In genomic region chr5:125559296-125559695, GRCh38 we compare ENCODE assay signal across 11 cellular contexts.
DNase-seq lines count a peak whose midpoint lies in the region; ATAC-seq, FAIRE-seq and TF ChIP-seq lines count a peak whose summit lies in the region.
"Had no signal": no experiment of that assay in that cellular context is flagged by ENCODE, and none has a peak within 500 bp of the region (broad histone marks: within the 10 kb centered on the region; RNA-seq: fewer than 3 reads in every experiment).

No MANE protein-coding gene starts in this region.

- DNase-seq in H54 (ENCODE audit: insufficient read length, low spot score) (peak; percentile 21), glomerular endothelial cell (ENCODE audit: extremely low read depth, low read depth, low spot score) (peak; percentile 81), retinal pigment epithelial cell (ENCODE audit: low read depth) (peak; percentile 56), NCI-H128 (lab: John Stamatoyannopoulos, UW; ENCODE audit: unreplicated experiment) (no peak)
- DNase-seq in activated CD8-positive, alpha-beta memory T cell treated with anti-CD3 and anti-CD28 coated beads, Interleukin-2, amount 50 U/mL, for 4 hours, result no peak
- DNase-seq: activated CD8-positive, alpha-beta T cell treated with anti-CD3 and anti-CD28 coated beads for 36 hours; NCI-H1048; retina had no signal

- no peak for TF ChIP-seq POLR2A in H54 (IDR thresholded peaks at IDR 0.05; ENCODE audit: low read depth, low read length)

- no peak overlapping the region for H3K4me3 ChIP-seq in retinal pigment epithelial cell (ENCODE audit: low read length)

- no peak for TF ChIP-seq CTCF in retinal pigment epithelial cell (conservative IDR thresholded peaks at IDR 0.05; ENCODE audit: low read depth, low read length)

- ATAC-seq in SK-N-SH treated with all-trans-retinoic acid at 6 μM for 48 hours, result peak; percentile 95
- ATAC-seq in HG02763 (IDR thresholded peaks at IDR 0.05; ENCODE audit: unreplicated experiment), result no peak
- no peak for ATAC-seq in GM21529 (IDR thresholded peaks at IDR 0.05; ENCODE audit: unreplicated experiment)
- ATAC-seq: activated CD8-positive, alpha-beta T cell treated with anti-CD3 and anti-CD28 coated beads for 36 hours had no signal

- peak; percentile 99 for FAIRE-seq in H54 (lab: Jason Lieb, UNC)

TF ChIP-seq in SK-N-SH treated with all-trans-retinoic acid at 6 μM for 48 hours, 23 proteins besides CTCF, POLR2A, EP300 and RAD21:
- TF ChIP-seq TCF4 (CRISPR knock-in tag; IDR thresholded peaks at IDR 0.05; ENCODE audit: borderline replicate concordance) (peak; percentile 78; the same call in 1 of the 2 replicates), ZNF565 (CRISPR knock-in tag; conservative IDR thresholded peaks at IDR 0.05; ENCODE audit: low read depth) (no peak), ESRRG (CRISPR knock-in tag; IDR thresholded peaks at IDR 0.05) (no peak), ZFP3 (CRISPR knock-in tag; IDR thresholded peaks at IDR 0.05) (peak; percentile 82; the same call in 1 of the 2 replicates), ISL1 (CRISPR knock-in tag; IDR thresholded peaks at IDR 0.05) (peak; percentile 95), ZC3H10 (CRISPR knock-in tag; IDR thresholded peaks at IDR 0.05) (no peak), TOX (CRISPR knock-in tag; IDR thresholded peaks at IDR 0.05; ENCODE audit: borderline replicate concordance) (peak; percentile 92), PATZ1 (CRISPR knock-in tag; IDR thresholded peaks at IDR 0.05; ENCODE audit: borderline replicate concordance) (peak; percentile 80), PPARA (CRISPR knock-in tag; IDR thresholded peaks at IDR 0.05; ENCODE audit: borderline replicate concordance) (no peak), GLIS3 (CRISPR knock-in tag; IDR thresholded peaks at IDR 0.05) (no peak), POU6F1 (CRISPR knock-in tag; IDR thresholded peaks at IDR 0.05; ENCODE audit: borderline replicate concordance, low read depth) (peak; percentile 95; the same call in 1 of the 2 replicates), RARB (CRISPR knock-in tag; IDR thresholded peaks at IDR 0.05) (0 out of 2 replicates have a peak, but pooled peaks have one; percentile 74), ZNF70 (CRISPR knock-in tag; IDR thresholded peaks at IDR 0.05) (no peak), OSR1 (CRISPR knock-in tag; IDR thresholded peaks at IDR 0.05) (no peak), SNAI2 (CRISPR knock-in tag; IDR thresholded peaks at IDR 0.05) (no peak), CSDC2 (CRISPR knock-in tag; IDR thresholded peaks at IDR 0.05) (0 out of 2 replicates have a peak, but pooled peaks have one; percentile 70), ZNF8 (CRISPR knock-in tag; IDR thresholded peaks at IDR 0.05) (no peak), BACH2 (CRISPR knock-in tag; IDR thresholded peaks at IDR 0.05; ENCODE audit: borderline replicate concordance) (no peak), ARNTL (CRISPR knock-in tag; IDR thresholded peaks at IDR 0.05; ENCODE audit: borderline replicate concordance, low read depth) (no peak), ZFP30 (CRISPR knock-in tag; IDR thresholded peaks at IDR 0.05) (no peak)
- TF ChIP-seq, protein P1, sequence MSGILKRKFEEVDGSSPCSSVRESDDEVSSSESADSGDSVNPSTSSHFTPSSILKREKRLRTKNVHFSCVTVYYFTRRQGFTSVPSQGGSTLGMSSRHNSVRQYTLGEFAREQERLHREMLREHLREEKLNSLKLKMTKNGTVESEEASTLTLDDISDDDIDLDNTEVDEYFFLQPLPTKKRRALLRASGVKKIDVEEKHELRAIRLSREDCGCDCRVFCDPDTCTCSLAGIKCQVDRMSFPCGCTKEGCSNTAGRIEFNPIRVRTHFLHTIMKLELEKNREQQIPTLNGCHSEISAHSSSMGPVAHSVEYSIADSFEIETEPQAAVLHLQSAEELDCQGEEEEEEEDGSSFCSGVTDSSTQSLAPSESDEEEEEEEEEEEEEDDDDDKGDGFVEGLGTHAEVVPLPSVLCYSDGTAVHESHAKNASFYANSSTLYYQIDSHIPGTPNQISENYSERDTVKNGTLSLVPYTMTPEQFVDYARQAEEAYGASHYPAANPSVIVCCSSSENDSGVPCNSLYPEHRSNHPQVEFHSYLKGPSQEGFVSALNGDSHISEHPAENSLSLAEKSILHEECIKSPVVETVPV (CRISPR knock-in tag; IDR thresholded peaks at IDR 0.05), result 0 out of 2 replicates have a peak, but pooled peaks have one; percentile 66
- TF ChIP-seq, protein P2, sequence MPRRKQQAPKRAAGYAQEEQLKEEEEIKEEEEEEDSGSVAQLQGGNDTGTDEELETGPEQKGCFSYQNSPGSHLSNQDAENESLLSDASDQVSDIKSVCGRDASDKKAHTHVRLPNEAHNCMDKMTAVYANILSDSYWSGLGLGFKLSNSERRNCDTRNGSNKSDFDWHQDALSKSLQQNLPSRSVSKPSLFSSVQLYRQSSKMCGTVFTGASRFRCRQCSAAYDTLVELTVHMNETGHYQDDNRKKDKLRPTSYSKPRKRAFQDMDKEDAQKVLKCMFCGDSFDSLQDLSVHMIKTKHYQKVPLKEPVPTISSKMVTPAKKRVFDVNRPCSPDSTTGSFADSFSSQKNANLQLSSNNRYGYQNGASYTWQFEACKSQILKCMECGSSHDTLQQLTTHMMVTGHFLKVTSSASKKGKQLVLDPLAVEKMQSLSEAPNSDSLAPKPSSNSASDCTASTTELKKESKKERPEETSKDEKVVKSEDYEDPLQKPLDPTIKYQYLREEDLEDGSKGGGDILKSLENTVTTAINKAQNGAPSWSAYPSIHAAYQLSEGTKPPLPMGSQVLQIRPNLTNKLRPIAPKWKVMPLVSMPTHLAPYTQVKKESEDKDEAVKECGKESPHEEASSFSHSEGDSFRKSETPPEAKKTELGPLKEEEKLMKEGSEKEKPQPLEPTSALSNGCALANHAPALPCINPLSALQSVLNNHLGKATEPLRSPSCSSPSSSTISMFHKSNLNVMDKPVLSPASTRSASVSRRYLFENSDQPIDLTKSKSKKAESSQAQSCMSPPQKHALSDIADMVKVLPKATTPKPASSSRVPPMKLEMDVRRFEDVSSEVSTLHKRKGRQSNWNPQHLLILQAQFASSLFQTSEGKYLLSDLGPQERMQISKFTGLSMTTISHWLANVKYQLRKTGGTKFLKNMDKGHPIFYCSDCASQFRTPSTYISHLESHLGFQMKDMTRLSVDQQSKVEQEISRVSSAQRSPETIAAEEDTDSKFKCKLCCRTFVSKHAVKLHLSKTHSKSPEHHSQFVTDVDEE (CRISPR knock-in tag; IDR thresholded peaks at IDR 0.05), result peak; percentile 91
- TF ChIP-seq, protein P3, sequence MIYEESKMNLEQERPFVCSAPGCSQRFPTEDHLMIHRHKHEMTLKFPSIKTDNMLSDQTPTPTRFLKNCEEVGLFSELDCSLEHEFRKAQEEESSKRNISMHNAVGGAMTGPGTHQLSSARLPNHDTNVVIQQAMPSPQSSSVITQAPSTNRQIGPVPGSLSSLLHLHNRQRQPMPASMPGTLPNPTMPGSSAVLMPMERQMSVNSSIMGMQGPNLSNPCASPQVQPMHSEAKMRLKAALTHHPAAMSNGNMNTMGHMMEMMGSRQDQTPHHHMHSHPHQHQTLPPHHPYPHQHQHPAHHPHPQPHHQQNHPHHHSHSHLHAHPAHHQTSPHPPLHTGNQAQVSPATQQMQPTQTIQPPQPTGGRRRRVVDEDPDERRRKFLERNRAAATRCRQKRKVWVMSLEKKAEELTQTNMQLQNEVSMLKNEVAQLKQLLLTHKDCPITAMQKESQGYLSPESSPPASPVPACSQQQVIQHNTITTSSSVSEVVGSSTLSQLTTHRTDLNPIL (CRISPR knock-in tag; IDR thresholded peaks at IDR 0.05; ENCODE audit: low read depth), result peak; percentile 58; the same call in 1 of the 2 replicates

Comparison
In these comparisons a context has a peak if more than half of its experiments do, and no peak if none do; other contexts are left out.
1. DNase-seq: peak in H54 (single experiment), glomerular endothelial cell (single experiment) and retinal pigment epithelial cell (single experiment); none in activated CD8-positive, alpha-beta memory T cell treated with anti-CD3 and anti-CD28 coated beads, Interleukin-2, amount 50 U/mL, for 4 hours (single experiment) and NCI-H128 (single experiment).